Comparison of ENCODE assay signal across 2 cellular contexts in the genomic region with DNA sequence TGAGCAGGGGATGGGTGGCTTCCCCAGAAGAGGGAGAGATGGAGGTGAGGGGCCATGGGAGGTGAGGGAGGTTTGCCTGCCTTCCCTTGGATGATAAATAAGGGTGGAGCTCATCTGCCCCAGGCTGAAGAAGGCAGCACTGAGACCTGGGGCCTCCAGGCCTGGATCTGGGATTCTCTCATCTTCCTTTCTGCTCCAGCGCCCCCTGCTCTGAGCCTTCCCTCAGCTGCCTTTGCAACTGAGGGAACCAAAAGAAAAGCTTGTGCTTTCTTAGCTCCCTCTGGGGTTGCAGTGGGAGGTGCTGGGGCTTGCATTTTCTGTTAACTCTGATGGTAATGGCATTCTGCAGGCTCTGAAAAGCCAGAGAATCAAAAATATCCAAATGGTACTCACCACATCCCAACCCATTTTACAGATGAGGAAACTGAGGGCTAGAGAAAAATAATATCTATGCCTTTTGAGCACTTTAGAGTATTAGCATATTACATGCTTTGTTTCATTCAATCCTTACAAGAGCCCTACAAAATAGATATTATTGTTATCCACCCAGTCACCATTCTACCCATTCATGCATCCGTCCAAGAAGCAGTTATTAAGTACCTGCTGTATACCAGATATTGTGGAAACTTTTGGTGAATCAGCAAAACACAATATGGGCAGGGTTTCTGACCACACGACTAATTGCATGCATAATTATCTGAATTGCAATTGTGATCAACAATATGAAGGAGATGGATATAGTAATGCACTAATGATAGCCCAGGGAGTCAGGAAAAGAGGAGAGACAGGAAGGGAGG.
TF ChIP-seq lines count a peak whose summit lies in the region.

No MANE protein-coding gene starts in this region.

TF ChIP-seq in A549, 52 proteins besides CTCF, POLR2A, EP300 and RAD21 (continued from another document):
- no peak for TF ChIP-seq RARB (CRISPR knock-in tag; IDR thresholded peaks at IDR 0.05)

TF ChIP-seq in GM23338, 12 proteins besides CTCF, POLR2A, EP300 and RAD21:
- TF ChIP-seq, protein P1, sequence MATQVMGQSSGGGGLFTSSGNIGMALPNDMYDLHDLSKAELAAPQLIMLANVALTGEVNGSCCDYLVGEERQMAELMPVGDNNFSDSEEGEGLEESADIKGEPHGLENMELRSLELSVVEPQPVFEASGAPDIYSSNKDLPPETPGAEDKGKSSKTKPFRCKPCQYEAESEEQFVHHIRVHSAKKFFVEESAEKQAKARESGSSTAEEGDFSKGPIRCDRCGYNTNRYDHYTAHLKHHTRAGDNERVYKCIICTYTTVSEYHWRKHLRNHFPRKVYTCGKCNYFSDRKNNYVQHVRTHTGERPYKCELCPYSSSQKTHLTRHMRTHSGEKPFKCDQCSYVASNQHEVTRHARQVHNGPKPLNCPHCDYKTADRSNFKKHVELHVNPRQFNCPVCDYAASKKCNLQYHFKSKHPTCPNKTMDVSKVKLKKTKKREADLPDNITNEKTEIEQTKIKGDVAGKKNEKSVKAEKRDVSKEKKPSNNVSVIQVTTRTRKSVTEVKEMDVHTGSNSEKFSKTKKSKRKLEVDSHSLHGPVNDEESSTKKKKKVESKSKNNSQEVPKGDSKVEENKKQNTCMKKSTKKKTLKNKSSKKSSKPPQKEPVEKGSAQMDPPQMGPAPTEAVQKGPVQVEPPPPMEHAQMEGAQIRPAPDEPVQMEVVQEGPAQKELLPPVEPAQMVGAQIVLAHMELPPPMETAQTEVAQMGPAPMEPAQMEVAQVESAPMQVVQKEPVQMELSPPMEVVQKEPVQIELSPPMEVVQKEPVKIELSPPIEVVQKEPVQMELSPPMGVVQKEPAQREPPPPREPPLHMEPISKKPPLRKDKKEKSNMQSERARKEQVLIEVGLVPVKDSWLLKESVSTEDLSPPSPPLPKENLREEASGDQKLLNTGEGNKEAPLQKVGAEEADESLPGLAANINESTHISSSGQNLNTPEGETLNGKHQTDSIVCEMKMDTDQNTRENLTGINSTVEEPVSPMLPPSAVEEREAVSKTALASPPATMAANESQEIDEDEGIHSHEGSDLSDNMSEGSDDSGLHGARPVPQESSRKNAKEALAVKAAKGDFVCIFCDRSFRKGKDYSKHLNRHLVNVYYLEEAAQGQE (IDR thresholded peaks at IDR 0.05; ENCODE audit: unreplicated experiment) = no peak
- TF ChIP-seq POLR2AphosphoS5 (IDR thresholded peaks at IDR 0.05; ENCODE audit: low read depth) (no peak), JUNB (IDR thresholded peaks at IDR 0.05; ENCODE audit: unreplicated experiment) (no peak), EZH2phosphoT487 (IDR thresholded peaks at IDR 0.05; ENCODE audit: unreplicated experiment) (no peak), ZNF331 (CRISPR knock-in tag; IDR thresholded peaks at IDR 0.05; ENCODE audit: low read depth) (no peak), NANOG (IDR thresholded peaks at IDR 0.05; ENCODE audit: borderline replicate concordance) (no peak), CREB1 (CRISPR knock-in tag; IDR thresholded peaks at IDR 0.05; ENCODE audit: low read depth) (no peak), STAT1 (IDR thresholded peaks at IDR 0.05; ENCODE audit: unreplicated experiment) (no peak), EZH2 (IDR thresholded peaks at IDR 0.05; ENCODE audit: low read depth, unreplicated experiment) (no peak), ZNF114 (CRISPR knock-in tag; IDR thresholded peaks at IDR 0.05) (no peak)
- TF ChIP-seq, protein P2, sequence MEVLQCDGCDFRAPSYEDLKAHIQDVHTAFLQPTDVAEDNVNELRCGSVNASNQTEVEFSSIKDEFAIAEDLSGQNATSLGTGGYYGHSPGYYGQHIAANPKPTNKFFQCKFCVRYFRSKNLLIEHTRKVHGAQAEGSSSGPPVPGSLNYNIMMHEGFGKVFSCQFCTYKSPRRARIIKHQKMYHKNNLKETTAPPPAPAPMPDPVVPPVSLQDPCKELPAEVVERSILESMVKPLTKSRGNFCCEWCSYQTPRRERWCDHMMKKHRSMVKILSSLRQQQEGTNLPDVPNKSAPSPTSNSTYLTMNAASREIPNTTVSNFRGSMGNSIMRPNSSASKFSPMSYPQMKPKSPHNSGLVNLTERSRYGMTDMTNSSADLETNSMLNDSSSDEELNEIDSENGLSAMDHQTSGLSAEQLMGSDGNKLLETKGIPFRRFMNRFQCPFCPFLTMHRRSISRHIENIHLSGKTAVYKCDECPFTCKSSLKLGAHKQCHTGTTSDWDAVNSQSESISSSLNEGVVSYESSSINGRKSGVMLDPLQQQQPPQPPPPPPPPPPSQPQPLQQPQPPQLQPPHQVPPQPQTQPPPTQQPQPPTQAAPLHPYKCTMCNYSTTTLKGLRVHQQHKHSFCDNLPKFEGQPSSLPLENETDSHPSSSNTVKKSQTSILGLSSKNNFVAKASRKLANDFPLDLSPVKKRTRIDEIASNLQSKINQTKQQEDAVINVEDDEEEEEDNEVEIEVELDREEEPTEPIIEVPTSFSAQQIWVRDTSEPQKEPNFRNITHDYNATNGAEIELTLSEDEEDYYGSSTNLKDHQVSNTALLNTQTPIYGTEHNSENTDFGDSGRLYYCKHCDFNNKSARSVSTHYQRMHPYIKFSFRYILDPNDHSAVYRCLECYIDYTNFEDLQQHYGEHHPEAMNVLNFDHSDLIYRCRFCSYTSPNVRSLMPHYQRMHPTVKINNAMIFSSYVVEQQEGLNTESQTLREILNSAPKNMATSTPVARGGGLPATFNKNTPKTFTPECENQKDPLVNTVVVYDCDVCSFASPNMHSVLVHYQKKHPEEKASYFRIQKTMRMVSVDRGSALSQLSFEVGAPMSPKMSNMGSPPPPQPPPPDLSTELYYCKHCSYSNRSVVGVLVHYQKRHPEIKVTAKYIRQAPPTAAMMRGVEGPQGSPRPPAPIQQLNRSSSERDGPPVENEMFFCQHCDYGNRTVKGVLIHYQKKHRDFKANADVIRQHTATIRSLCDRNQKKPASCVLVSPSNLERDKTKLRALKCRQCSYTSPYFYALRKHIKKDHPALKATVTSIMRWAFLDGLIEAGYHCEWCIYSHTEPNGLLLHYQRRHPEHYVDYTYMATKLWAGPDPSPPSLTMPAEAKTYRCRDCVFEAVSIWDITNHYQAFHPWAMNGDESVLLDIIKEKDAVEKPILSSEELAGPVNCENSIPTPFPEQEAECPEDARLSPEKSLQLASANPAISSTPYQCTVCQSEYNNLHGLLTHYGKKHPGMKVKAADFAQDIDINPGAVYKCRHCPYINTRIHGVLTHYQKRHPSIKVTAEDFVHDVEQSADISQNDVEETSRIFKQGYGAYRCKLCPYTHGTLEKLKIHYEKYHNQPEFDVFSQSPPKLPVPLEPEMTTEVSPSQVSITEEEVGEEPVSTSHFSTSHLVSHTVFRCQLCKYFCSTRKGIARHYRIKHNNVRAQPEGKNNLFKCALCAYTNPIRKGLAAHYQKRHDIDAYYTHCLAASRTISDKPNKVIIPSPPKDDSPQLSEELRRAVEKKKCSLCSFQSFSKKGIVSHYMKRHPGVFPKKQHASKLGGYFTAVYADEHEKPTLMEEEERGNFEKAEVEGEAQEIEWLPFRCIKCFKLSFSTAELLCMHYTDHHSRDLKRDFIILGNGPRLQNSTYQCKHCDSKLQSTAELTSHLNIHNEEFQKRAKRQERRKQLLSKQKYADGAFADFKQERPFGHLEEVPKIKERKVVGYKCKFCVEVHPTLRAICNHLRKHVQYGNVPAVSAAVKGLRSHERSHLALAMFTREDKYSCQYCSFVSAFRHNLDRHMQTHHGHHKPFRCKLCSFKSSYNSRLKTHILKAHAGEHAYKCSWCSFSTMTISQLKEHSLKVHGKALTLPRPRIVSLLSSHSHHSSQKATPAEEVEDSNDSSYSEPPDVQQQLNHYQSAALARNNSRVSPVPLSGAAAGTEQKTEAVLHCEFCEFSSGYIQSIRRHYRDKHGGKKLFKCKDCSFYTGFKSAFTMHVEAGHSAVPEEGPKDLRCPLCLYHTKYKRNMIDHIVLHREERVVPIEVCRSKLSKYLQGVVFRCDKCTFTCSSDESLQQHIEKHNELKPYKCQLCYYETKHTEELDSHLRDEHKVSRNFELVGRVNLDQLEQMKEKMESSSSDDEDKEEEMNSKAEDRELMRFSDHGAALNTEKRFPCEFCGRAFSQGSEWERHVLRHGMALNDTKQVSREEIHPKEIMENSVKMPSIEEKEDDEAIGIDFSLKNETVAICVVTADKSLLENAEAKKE (CRISPR knock-in tag; IDR thresholded peaks at IDR 0.05) = no peak
- TF ChIP-seq, protein P3, sequence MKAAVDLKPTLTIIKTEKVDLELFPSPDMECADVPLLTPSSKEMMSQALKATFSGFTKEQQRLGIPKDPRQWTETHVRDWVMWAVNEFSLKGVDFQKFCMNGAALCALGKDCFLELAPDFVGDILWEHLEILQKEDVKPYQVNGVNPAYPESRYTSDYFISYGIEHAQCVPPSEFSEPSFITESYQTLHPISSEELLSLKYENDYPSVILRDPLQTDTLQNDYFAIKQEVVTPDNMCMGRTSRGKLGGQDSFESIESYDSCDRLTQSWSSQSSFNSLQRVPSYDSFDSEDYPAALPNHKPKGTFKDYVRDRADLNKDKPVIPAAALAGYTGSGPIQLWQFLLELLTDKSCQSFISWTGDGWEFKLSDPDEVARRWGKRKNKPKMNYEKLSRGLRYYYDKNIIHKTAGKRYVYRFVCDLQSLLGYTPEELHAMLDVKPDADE (IDR thresholded peaks at IDR 0.05) = no peak
